Comparison of ENCODE assay signal across 20 cellular contexts in genomic region chr20:16107172-16107870, GRCh38.
DNase-seq lines count a peak whose midpoint lies in the region; ATAC-seq and TF ChIP-seq lines count a peak whose summit lies in the region.
"Had no signal": no experiment of that assay in that cellular context is flagged by ENCODE, and none has a peak within 500 bp of the region (broad histone marks: within the 10 kb centered on the region; RNA-seq: fewer than 3 reads in every experiment).

No MANE protein-coding gene starts in this region.

- 26 to 32% (median 28%) methylated on average over 7 of the region's 7 CpGs for WGBS in psoas muscle, 3 donors

- H3K9me3 ChIP-seq in psoas muscle = no peaks in the 10 kb centered on the region
- H3K9me3 ChIP-seq: A549, neutrophil, sigmoid colon, uterus had no signal

- H3K4me1 Mint-ChIP-seq in activated naive CD4-positive, alpha-beta T cell treated with anti-CD3 and anti-CD28 coated beads for 36 hours (ENCODE audit: low read depth) = no peaks in the 10 kb centered on the region
- H3K4me1 Mint-ChIP-seq: CD4-positive, alpha-beta memory T cell; central memory CD8-positive, alpha-beta T cell had no signal

- DNase-seq in NCI-H2171 treated with DMSO at 0.1 percent for 48 hours (lab: John Stamatoyannopoulos, UW) (peak; percentile 14), NCI-H2171 (lab: John Stamatoyannopoulos, UW) (no peak), NCI-H69 (lab: John Stamatoyannopoulos, UW) (peak; percentile 90), foreskin melanocyte (peak; percentile 60), psoas muscle (no peak)
- DNase-seq in activated naive CD4-positive, alpha-beta T cell treated with anti-CD3 and anti-CD28 coated beads for 36 hours = no peak
- DNase-seq: activated B cell treated with CpG ODN at 0.5 μM for 24 hours; activated effector memory CD4-positive, alpha-beta T cell treated with Interleukin-2 at 50 U/mL for 16 hours; CD4-positive, alpha-beta memory T cell; effector memory CD8-positive, alpha-beta T cell; heart right ventricle; islet precursor cell; KBM-7; sigmoid colon; uterus had no signal

- H3K27ac ChIP-seq in psoas muscle = no peak overlapping the region
- H3K27ac ChIP-seq: A549, heart right ventricle, neutrophil, sigmoid colon, uterus had no signal

- ATAC-seq in psoas muscle (peak in 3 of 4 donors; percentile 21 to 49 (median 41)), GM18502 (IDR thresholded peaks at IDR 0.05; ENCODE audit: poor library complexity, unreplicated experiment) (no peak), GM19328 (IDR thresholded peaks at IDR 0.05; ENCODE audit: unreplicated experiment) (no peak)
- ATAC-seq: A549; effector memory CD8-positive, alpha-beta T cell had no signal

- no peaks in the 10 kb centered on the region for H3K27me3 ChIP-seq in psoas muscle (ENCODE audit: insufficient read depth in 3 of 3, low read length in 2 of 3)
- H3K27me3 ChIP-seq: neutrophil, sigmoid colon, uterus had no signal

- no peak overlapping the region for H3K27ac Mint-ChIP-seq in activated naive CD4-positive, alpha-beta T cell treated with anti-CD3 and anti-CD28 coated beads for 36 hours
- H3K27ac Mint-ChIP-seq: activated B cell treated with CpG ODN at 0.5 μM for 24 hours; CD4-positive, alpha-beta memory T cell; effector memory CD8-positive, alpha-beta T cell had no signal

- intact Hi-C loops in psoas muscle (cut with DNase I) = no loop called here
- intact Hi-C loops in activated naive CD4-positive, alpha-beta T cell treated with anti-CD3 and anti-CD28 coated beads for 36 hours (cut with micrococcal nuclease) = no loop called here

- H3K4me1 ChIP-seq in psoas muscle = peaks cover 10% of the 10 kb centered on the region
- H3K4me1 ChIP-seq: A549, uterus had no signal

- peaks cover 4% of the 10 kb centered on the region for H3K9me3 Mint-ChIP-seq in activated naive CD4-positive, alpha-beta T cell treated with anti-CD3 and anti-CD28 coated beads for 36 hours

- no peaks in the 10 kb centered on the region for H3K27me3 Mint-ChIP-seq in activated naive CD4-positive, alpha-beta T cell treated with anti-CD3 and anti-CD28 coated beads for 36 hours (ENCODE audit: low read depth)
- H3K27me3 Mint-ChIP-seq: activated B cell treated with CpG ODN at 0.5 μM for 24 hours; CD4-positive, alpha-beta memory T cell; central memory CD8-positive, alpha-beta T cell; effector memory CD8-positive, alpha-beta T cell had no signal

- H3K36me3 Mint-ChIP-seq in activated naive CD4-positive, alpha-beta T cell treated with anti-CD3 and anti-CD28 coated beads for 36 hours (ENCODE audit: low read depth) = no peaks in the 10 kb centered on the region
- H3K36me3 Mint-ChIP-seq: CD4-positive, alpha-beta memory T cell had no signal

- H3K4me3 Mint-ChIP-seq in activated naive CD4-positive, alpha-beta T cell treated with anti-CD3 and anti-CD28 coated beads for 36 hours = no peak overlapping the region
- H3K4me3 Mint-ChIP-seq: activated B cell treated with CpG ODN at 0.5 μM for 24 hours; CD4-positive, alpha-beta memory T cell; central memory CD8-positive, alpha-beta T cell; effector memory CD8-positive, alpha-beta T cell had no signal

- H3K36me3 ChIP-seq in psoas muscle (ENCODE audit: insufficient read depth in 1 of 2, low read depth in 1 of 2) = no peaks in the 10 kb centered on the region
- H3K36me3 ChIP-seq: heart right ventricle, neutrophil, sigmoid colon, uterus had no signal

- no peak overlapping the region for H3K4me3 ChIP-seq in psoas muscle
- H3K4me3 ChIP-seq: A549, heart right ventricle, sigmoid colon, uterus had no signal

- CTCF ChIA-PET in activated naive CD4-positive, alpha-beta T cell treated with anti-CD3 and anti-CD28 coated beads for 36 hours (lab: Charles Lee) = no interaction called here

- TF ChIP-seq CTCF in psoas muscle (IDR thresholded peaks at IDR 0.05) = no peak

Comparison
In these comparisons a context has a peak if more than half of its experiments do, and no peak if none do; other contexts are left out.
1. DNase-seq: peak in NCI-H2171 treated with DMSO at 0.1 percent for 48 hours (single experiment), NCI-H69 (single experiment) and foreskin melanocyte (single experiment); none in NCI-H2171 (single experiment), psoas muscle (0 of 2) and activated naive CD4-positive, alpha-beta T cell treated with anti-CD3 and anti-CD28 coated beads for 36 hours (single experiment).
2. ATAC-seq: peak in psoas muscle (3 of 4); none in GM18502 (single experiment) and GM19328 (single experiment).